In the genomic region with DNA sequence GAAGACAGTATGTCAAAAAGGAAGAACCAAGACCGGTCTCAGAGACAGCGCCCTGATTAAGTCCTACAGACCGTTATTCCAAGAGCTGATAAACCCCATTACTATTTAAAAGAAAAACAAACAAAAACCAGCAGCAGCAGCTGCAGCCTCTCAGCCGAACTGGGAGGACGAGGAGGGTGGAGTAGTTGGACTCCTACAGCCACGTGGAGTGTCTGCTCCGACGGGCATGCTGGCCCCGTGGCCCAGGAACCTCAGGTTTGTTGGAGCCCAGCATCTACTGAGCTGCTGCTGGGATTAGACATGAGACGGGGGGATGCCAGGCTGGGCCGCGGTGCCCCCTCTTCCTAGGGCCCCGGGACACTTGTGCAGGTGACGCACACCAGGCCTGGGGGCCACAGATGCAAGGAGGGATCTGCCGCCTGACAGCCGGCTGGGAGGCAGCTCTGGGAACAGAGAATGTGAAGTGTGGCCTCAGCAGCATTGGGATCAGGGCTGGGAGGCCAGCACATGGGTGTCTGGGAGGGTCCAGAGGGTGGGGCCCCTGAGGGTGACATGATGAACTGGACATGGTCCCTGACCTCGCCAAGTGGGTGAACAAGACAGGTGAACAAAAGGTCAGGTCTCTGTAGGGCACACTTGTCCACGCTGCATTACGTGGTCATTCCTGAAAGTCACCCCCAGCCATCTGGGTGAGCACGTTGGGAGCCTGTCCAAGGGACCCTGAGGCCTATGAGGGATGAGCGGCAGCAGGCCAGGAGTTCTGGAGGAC, we compare ENCODE assay signal across 1 cellular context.
TF ChIP-seq lines count a peak whose summit lies in the region.

No MANE protein-coding gene starts in this region.

TF ChIP-seq in HepG2, 621 proteins besides CTCF, POLR2A, EP300 and RAD21 (continued from another document and continues in another):
- TF ChIP-seq ZBTB42 (CRISPR knock-in tag; IDR thresholded peaks at IDR 0.05) (no peak), HOXA7 (CRISPR knock-in tag; IDR thresholded peaks at IDR 0.05) (no peak), EHMT2 (IDR thresholded peaks at IDR 0.05; ENCODE audit: borderline replicate concordance, low read depth, low read length) (no peak), PRMT3 (CRISPR knock-in tag; IDR thresholded peaks at IDR 0.05; ENCODE audit: borderline replicate concordance, low read depth) (no peak), SCMH1 (CRISPR knock-in tag; IDR thresholded peaks at IDR 0.05; ENCODE audit: borderline replicate concordance) (no peak), ZBTB20 (CRISPR knock-in tag; IDR thresholded peaks at IDR 0.05; ENCODE audit: borderline replicate concordance, low read depth) (no peak), RXRB (CRISPR knock-in tag; IDR thresholded peaks at IDR 0.05; ENCODE audit: borderline replicate concordance) (no peak), MIXL1 (CRISPR knock-in tag; IDR thresholded peaks at IDR 0.05) (no peak), SOX13 (IDR thresholded peaks at IDR 0.05) (no peak), SOX13 (CRISPR knock-in tag; conservative IDR thresholded peaks at IDR 0.05 in 1 of 2, IDR thresholded peaks at IDR 0.05 in 1 of 2) (no peak), ZFYVE20 (CRISPR knock-in tag; IDR thresholded peaks at IDR 0.05; ENCODE audit: borderline replicate concordance, low read depth) (no peak), RFXANK (CRISPR knock-in tag; IDR thresholded peaks at IDR 0.05) (no peak), ZNF350 (CRISPR knock-in tag; IDR thresholded peaks at IDR 0.05; ENCODE audit: borderline replicate concordance, low read depth) (no peak), KDM5A (IDR thresholded peaks at IDR 0.05; ENCODE audit: borderline replicate concordance, low read length) (no peak), NCOA1 (CRISPR knock-in tag; IDR thresholded peaks at IDR 0.05) (no peak), TGIF2 (CRISPR knock-in tag; IDR thresholded peaks at IDR 0.05) (no peak), KDM1A (CRISPR knock-in tag; IDR thresholded peaks at IDR 0.05) (no peak), MEF2D (CRISPR knock-in tag; IDR thresholded peaks at IDR 0.05) (no peak; the same call in 1 of the 2 replicates), HMG20B (CRISPR knock-in tag; conservative IDR thresholded peaks at IDR 0.05) (no peak), MBD4 (IDR thresholded peaks at IDR 0.05; ENCODE audit: borderline replicate concordance, low read length) (no peak), EED (CRISPR knock-in tag; IDR thresholded peaks at IDR 0.05) (no peak), SRSF9 (IDR thresholded peaks at IDR 0.05; ENCODE audit: borderline replicate concordance, insufficient read depth, low read depth, low read length, poor library complexity, severe bottlenecking) (no peak), NFKB2 (CRISPR knock-in tag; IDR thresholded peaks at IDR 0.05; ENCODE audit: borderline replicate concordance) (0 out of 2 replicates have a peak, but pooled peaks have one; percentile 6), ZFP41 (CRISPR knock-in tag; IDR thresholded peaks at IDR 0.05; ENCODE audit: borderline replicate concordance) (no peak), ZNF510 (CRISPR knock-in tag; IDR thresholded peaks at IDR 0.05; ENCODE audit: low read depth) (0 out of 2 replicates have a peak, but pooled peaks have one; percentile 55), ZNF292 (CRISPR knock-in tag; IDR thresholded peaks at IDR 0.05; ENCODE audit: borderline replicate concordance, low read depth) (no peak)
- TF ChIP-seq, protein P1, sequence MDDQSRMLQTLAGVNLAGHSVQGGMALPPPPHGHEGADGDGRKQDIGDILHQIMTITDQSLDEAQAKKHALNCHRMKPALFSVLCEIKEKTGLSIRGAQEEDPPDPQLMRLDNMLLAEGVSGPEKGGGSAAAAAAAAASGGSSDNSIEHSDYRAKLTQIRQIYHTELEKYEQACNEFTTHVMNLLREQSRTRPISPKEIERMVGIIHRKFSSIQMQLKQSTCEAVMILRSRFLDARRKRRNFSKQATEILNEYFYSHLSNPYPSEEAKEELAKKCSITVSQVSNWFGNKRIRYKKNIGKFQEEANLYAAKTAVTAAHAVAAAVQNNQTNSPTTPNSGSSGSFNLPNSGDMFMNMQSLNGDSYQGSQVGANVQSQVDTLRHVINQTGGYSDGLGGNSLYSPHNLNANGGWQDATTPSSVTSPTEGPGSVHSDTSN (CRISPR knock-in tag; IDR thresholded peaks at IDR 0.05; ENCODE audit: borderline replicate concordance): no peak
- TF ChIP-seq, protein P2, sequence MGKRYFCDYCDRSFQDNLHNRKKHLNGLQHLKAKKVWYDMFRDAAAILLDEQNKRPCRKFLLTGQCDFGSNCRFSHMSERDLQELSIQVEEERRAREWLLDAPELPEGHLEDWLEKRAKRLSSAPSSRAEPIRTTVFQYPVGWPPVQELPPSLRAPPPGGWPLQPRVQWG (CRISPR knock-in tag; IDR thresholded peaks at IDR 0.05; ENCODE audit: borderline replicate concordance, low read depth): no peak
- TF ChIP-seq, protein P3, sequence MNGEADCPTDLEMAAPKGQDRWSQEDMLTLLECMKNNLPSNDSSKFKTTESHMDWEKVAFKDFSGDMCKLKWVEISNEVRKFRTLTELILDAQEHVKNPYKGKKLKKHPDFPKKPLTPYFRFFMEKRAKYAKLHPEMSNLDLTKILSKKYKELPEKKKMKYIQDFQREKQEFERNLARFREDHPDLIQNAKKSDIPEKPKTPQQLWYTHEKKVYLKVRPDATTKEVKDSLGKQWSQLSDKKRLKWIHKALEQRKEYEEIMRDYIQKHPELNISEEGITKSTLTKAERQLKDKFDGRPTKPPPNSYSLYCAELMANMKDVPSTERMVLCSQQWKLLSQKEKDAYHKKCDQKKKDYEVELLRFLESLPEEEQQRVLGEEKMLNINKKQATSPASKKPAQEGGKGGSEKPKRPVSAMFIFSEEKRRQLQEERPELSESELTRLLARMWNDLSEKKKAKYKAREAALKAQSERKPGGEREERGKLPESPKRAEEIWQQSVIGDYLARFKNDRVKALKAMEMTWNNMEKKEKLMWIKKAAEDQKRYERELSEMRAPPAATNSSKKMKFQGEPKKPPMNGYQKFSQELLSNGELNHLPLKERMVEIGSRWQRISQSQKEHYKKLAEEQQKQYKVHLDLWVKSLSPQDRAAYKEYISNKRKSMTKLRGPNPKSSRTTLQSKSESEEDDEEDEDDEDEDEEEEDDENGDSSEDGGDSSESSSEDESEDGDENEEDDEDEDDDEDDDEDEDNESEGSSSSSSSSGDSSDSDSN (CRISPR knock-in tag; IDR thresholded peaks at IDR 0.05): no peak
- TF ChIP-seq, protein P4, sequence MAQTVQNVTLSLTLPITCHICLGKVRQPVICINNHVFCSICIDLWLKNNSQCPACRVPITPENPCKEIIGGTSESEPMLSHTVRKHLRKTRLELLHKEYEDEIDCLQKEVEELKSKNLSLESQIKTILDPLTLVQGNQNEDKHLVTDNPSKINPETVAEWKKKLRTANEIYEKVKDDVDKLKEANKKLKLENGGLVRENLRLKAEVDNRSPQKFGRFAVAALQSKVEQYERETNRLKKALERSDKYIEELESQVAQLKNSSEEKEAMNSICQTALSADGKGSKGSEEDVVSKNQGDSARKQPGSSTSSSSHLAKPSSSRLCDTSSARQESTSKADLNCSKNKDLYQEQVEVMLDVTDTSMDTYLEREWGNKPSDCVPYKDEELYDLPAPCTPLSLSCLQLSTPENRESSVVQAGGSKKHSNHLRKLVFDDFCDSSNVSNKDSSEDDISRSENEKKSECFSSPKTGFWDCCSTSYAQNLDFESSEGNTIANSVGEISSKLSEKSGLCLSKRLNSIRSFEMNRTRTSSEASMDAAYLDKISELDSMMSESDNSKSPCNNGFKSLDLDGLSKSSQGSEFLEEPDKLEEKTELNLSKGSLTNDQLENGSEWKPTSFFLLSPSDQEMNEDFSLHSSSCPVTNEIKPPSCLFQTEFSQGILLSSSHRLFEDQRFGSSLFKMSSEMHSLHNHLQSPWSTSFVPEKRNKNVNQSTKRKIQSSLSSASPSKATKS (CRISPR knock-in tag; IDR thresholded peaks at IDR 0.05): no peak
- TF ChIP-seq, protein P5, sequence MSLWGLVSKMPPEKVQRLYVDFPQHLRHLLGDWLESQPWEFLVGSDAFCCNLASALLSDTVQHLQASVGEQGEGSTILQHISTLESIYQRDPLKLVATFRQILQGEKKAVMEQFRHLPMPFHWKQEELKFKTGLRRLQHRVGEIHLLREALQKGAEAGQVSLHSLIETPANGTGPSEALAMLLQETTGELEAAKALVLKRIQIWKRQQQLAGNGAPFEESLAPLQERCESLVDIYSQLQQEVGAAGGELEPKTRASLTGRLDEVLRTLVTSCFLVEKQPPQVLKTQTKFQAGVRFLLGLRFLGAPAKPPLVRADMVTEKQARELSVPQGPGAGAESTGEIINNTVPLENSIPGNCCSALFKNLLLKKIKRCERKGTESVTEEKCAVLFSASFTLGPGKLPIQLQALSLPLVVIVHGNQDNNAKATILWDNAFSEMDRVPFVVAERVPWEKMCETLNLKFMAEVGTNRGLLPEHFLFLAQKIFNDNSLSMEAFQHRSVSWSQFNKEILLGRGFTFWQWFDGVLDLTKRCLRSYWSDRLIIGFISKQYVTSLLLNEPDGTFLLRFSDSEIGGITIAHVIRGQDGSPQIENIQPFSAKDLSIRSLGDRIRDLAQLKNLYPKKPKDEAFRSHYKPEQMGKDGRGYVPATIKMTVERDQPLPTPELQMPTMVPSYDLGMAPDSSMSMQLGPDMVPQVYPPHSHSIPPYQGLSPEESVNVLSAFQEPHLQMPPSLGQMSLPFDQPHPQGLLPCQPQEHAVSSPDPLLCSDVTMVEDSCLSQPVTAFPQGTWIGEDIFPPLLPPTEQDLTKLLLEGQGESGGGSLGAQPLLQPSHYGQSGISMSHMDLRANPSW (CRISPR knock-in tag; IDR thresholded peaks at IDR 0.05; ENCODE audit: borderline replicate concordance): no peak
- TF ChIP-seq, protein P6, sequence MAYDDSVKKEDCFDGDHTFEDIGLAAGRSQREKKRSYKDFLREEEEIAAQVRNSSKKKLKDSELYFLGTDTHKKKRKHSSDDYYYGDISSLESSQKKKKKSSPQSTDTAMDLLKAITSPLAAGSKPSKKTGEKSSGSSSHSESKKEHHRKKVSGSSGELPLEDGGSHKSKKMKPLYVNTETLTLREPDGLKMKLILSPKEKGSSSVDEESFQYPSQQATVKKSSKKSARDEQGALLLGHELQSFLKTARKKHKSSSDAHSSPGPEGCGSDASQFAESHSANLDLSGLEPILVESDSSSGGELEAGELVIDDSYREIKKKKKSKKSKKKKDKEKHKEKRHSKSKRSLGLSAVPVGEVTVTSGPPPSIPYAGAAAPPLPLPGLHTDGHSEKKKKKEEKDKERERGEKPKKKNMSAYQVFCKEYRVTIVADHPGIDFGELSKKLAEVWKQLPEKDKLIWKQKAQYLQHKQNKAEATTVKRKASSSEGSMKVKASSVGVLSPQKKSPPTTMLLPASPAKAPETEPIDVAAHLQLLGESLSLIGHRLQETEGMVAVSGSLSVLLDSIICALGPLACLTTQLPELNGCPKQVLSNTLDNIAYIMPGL (CRISPR knock-in tag; IDR thresholded peaks at IDR 0.05; ENCODE audit: borderline replicate concordance in 1 of 2, low read depth in 1 of 2): peak in 1 of 2 experiments; percentile 52; a peak in 1 of 4 replicates
- TF ChIP-seq, protein P7, sequence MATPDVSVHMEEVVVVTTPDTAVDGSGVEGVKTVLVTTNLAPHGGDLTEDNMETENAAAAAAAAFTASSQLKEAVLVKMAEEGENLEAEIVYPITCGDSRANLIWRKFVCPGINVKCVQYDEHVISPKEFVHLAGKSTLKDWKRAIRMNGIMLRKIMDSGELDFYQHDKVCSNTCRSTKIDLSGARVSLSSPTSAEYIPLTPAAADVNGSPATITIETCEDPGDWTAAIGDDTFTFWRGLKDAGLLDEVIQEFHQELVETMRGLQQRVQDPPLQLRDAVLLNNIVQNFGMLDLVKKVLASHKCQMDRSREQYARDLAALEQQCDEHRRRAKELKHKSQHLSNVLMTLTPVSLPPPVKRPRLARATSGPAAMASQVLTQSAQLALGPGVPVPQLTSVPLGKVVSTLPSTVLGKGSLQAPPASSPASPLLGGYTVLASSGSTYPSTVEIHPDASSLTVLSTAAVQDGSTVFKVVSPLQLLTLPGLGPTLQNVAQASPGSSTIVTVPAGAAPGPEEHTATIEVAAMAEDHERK (CRISPR knock-in tag; IDR thresholded peaks at IDR 0.05; ENCODE audit: low read depth): no peak
- TF ChIP-seq, protein P8, sequence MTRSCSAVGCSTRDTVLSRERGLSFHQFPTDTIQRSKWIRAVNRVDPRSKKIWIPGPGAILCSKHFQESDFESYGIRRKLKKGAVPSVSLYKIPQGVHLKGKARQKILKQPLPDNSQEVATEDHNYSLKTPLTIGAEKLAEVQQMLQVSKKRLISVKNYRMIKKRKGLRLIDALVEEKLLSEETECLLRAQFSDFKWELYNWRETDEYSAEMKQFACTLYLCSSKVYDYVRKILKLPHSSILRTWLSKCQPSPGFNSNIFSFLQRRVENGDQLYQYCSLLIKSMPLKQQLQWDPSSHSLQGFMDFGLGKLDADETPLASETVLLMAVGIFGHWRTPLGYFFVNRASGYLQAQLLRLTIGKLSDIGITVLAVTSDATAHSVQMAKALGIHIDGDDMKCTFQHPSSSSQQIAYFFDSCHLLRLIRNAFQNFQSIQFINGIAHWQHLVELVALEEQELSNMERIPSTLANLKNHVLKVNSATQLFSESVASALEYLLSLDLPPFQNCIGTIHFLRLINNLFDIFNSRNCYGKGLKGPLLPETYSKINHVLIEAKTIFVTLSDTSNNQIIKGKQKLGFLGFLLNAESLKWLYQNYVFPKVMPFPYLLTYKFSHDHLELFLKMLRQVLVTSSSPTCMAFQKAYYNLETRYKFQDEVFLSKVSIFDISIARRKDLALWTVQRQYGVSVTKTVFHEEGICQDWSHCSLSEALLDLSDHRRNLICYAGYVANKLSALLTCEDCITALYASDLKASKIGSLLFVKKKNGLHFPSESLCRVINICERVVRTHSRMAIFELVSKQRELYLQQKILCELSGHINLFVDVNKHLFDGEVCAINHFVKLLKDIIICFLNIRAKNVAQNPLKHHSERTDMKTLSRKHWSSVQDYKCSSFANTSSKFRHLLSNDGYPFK (CRISPR knock-in tag; IDR thresholded peaks at IDR 0.05; ENCODE audit: borderline replicate concordance): no peak
- TF ChIP-seq, protein P9, sequence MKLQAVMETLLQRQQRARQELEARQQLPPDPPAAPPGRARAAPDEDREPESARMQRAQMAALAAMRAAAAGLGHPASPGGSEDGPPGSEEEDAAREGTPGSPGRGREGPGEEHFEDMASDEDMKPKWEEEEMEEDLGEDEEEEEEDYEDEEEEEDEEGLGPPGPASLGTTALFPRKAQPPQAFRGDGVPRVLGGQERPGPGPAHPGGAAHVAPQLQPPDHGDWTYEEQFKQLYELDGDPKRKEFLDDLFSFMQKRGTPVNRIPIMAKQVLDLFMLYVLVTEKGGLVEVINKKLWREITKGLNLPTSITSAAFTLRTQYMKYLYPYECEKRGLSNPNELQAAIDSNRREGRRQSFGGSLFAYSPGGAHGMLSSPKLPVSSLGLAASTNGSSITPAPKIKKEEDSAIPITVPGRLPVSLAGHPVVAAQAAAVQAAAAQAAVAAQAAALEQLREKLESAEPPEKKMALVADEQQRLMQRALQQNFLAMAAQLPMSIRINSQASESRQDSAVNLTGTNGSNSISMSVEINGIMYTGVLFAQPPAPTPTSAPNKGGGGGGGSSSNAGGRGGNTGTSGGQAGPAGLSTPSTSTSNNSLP (IDR thresholded peaks at IDR 0.05; ENCODE audit: low read depth, low read length): no peak
- TF ChIP-seq, protein P10, sequence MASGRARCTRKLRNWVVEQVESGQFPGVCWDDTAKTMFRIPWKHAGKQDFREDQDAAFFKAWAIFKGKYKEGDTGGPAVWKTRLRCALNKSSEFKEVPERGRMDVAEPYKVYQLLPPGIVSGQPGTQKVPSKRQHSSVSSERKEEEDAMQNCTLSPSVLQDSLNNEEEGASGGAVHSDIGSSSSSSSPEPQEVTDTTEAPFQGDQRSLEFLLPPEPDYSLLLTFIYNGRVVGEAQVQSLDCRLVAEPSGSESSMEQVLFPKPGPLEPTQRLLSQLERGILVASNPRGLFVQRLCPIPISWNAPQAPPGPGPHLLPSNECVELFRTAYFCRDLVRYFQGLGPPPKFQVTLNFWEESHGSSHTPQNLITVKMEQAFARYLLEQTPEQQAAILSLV (CRISPR knock-in tag; IDR thresholded peaks at IDR 0.05; ENCODE audit: borderline replicate concordance): no peak
